ENCODE assay signal across 12 cellular contexts in genomic region chr9:36164989-36165388, GRCh38. TPM values are rescaled to one million over a fixed set of nuclear protein-coding genes. Genes with fewer than 3 reads are reported as not detected.
DNase-seq lines count a peak whose midpoint lies in the region; FAIRE-seq and TF ChIP-seq lines count a peak whose summit lies in the region.
"Had no signal": no experiment of that assay in that cellular context is flagged by ENCODE, and none has a peak within 500 bp of the region (broad histone marks: within the 10 kb centered on the region; RNA-seq: fewer than 3 reads in every experiment).

No MANE protein-coding gene starts in this region.

- no peak for FAIRE-seq in kidney (lab: Jason Lieb, UNC)
- FAIRE-seq: endothelial cell of umbilical vein, GM12878, K562 had no signal

- in situ Hi-C loops in G401 (cut with HindIII; ENCODE audit: low sequenced_read_pairs) = no loop called here

- H3K4me1 ChIP-seq in kidney (ENCODE audit: control insufficient read depth in 1 of 2, insufficient read depth in 1 of 2, low read depth in 1 of 2, low read length in 2 of 2) = peaks cover 0 to 2% of the 10 kb centered on the region in 2 donors
- peaks cover 60% of the 10 kb centered on the region for H3K4me1 ChIP-seq in skeletal muscle satellite cell (ENCODE audit: control insufficient read depth, insufficient read depth, low read length)

- intact Hi-C loops in kidney (cut with DNase I) = loop anchor here (10.0 kb wide), 1 partner anchor 50 kb away; no protein-coding TSS in a partner anchor

- no peak overlapping the region for H3K9ac ChIP-seq in kidney (ENCODE audit: low read length in 2 of 2)
- peak overlapping the region; percentile 74 for H3K9ac ChIP-seq in skeletal muscle satellite cell (ENCODE audit: low read depth, low read length)

- H3K27ac ChIP-seq in kidney (ENCODE audit: low read depth in 2 of 2, low read length in 2 of 2) = no peak overlapping the region

- peak; percentile 35 for DNase-seq in G401 (ENCODE audit: low spot score)
- peak; percentile 71 for DNase-seq in NCI-H524 treated with DMSO at 0.1 percent for 48 hours (lab: John Stamatoyannopoulos, UW)
- DNase-seq in kidney = peak; percentile 53
- DNase-seq in activated gamma-delta T cell treated with Interleukin-2 at 50 U/mL for 16 hours = no peak
- no peak for DNase-seq in SIG-M5 (lab: John Stamatoyannopoulos, UW)
- no peak for DNase-seq in OCI-M2 (lab: John Stamatoyannopoulos, UW; ENCODE audit: unreplicated experiment)
- DNase-seq: NCI-H187 treated with DMSO at 0.1 percent for 48 hours; stimulated activated CD4-positive, alpha-beta T cell treated with anti-CD3 and anti-CD28 coated beads, Interleukin-15, amount 100 ng/mL, for 24 hours had no signal

- TF ChIP-seq CTCF in kidney (IDR thresholded peaks at IDR 0.05; ENCODE audit: borderline replicate concordance, extremely low read depth, insufficient read depth) = no peak

- H3K4me2 ChIP-seq in skeletal muscle satellite cell (ENCODE audit: low read length) = no peak overlapping the region

- no peak overlapping the region for H3K4me3 ChIP-seq in kidney (ENCODE audit: low read length in 2 of 2)
- H3K4me3 ChIP-seq in skeletal muscle satellite cell (ENCODE audit: low read length) = no peak overlapping the region
- H3K4me3 ChIP-seq: GM12878, K562 had no signal

- H3K36me3 ChIP-seq in kidney (ENCODE audit: control insufficient read depth in 1 of 2, insufficient read depth in 2 of 2, low read length in 2 of 2) = no peaks in the 10 kb centered on the region
- peaks cover 4% of the 10 kb centered on the region for H3K36me3 ChIP-seq in skeletal muscle satellite cell (ENCODE audit: insufficient read depth, low read length)

- no peaks in the 10 kb centered on the region for H3K27me3 ChIP-seq in skeletal muscle satellite cell (ENCODE audit: control insufficient read depth, insufficient read depth, low read length)

- H3K9me3 ChIP-seq in kidney (ENCODE audit: control insufficient read depth in 1 of 2, low read length in 2 of 2) = no peaks in the 10 kb centered on the region
- no peaks in the 10 kb centered on the region for H3K9me3 ChIP-seq in skeletal muscle satellite cell (replicated peaks; ENCODE audit: low read length)

RNA-seq across cellular contexts. Expression of gene CCIN, which starts 4.2 kb away (rescaled TPM):
- total RNA-seq in G401 (2014; rRNA removed; shearing (Covaris generic)) = 0.62 TPM in 1 of 2 replicates, not detected in the other
- 0.13 TPM for total RNA-seq in kidney
- not detected for polyA plus RNA-seq in kidney (ENCODE audit: insufficient read depth, low read depth, low replicate concordance)
- total RNA-seq in skeletal muscle satellite cell (2012; rRNA removed) = 0.25 and 1.1 TPM in 2 replicates
- total RNA-seq: GM12878, K562 had no signal
- polyA plus RNA-seq: GM12878, K562 had no signal

RNA-seq across cellular contexts. Expression of gene CLTA, which starts 25.7 kb away (rescaled TPM):
- 630 and 665 TPM in 2 replicates for total RNA-seq in G401 (2014; rRNA removed; shearing (Covaris generic))
- 205 TPM for total RNA-seq in kidney
- 331 TPM for polyA plus RNA-seq in kidney (ENCODE audit: insufficient read depth, low read depth, low replicate concordance)
- total RNA-seq in skeletal muscle satellite cell (2012; rRNA removed) = 248 and 256 TPM in 2 replicates

RNA-seq across cellular contexts. Expression of gene GLIPR2, which starts 28.5 kb away (rescaled TPM):
- total RNA-seq in G401 (2014; rRNA removed; shearing (Covaris generic)) = 15.0 and 19.8 TPM in 2 replicates
- total RNA-seq in kidney = 19.6 TPM
- 8.3 TPM for polyA plus RNA-seq in kidney (ENCODE audit: insufficient read depth, low read depth, low replicate concordance)
- 15.2 and 37.6 TPM in 2 replicates for total RNA-seq in skeletal muscle satellite cell (2012; rRNA removed)

Comparison
In these comparisons a context has a peak if more than half of its experiments do, and no peak if none do; other contexts are left out.
1. DNase-seq: peak in G401 (single experiment), NCI-H524 treated with DMSO at 0.1 percent for 48 hours (single experiment) and kidney (single experiment); none in activated gamma-delta T cell treated with Interleukin-2 at 50 U/mL for 16 hours (single experiment), SIG-M5 (single experiment) and OCI-M2 (single experiment).